Comparison of ENCODE assay signal across 14 cellular contexts in genomic region chr14:35352274-35353233, GRCh38. TPM values are rescaled to one million over a fixed set of nuclear protein-coding genes. Genes with fewer than 3 reads are reported as not detected.
DNase-seq lines count a peak whose midpoint lies in the region; ATAC-seq, FAIRE-seq and TF ChIP-seq lines count a peak whose summit lies in the region.
"Had no signal": no experiment of that assay in that cellular context is flagged by ENCODE, and none has a peak within 500 bp of the region (broad histone marks: within the 10 kb centered on the region; RNA-seq: fewer than 3 reads in every experiment).

No MANE protein-coding gene starts in this region.

- H3K4me2 ChIP-seq in mesendoderm (ENCODE audit: low read length): no peak overlapping the region

- ATAC-seq in Right ventricle myocardium inferior (peak; percentile 75), HG03354 (IDR thresholded peaks at IDR 0.05; ENCODE audit: poor library complexity, severe bottlenecking, unreplicated experiment) (no peak), GM18511 (IDR thresholded peaks at IDR 0.05; ENCODE audit: unreplicated experiment) (no peak)

- FAIRE-seq in urothelium cell line (lab: Jason Lieb, UNC): peak; percentile 40

- H3K27ac ChIP-seq in VCaP (peak overlapping the region; percentile 87), mesendoderm (ENCODE audit: low read depth, low read length) (peak overlapping the region; percentile 49)
- H3K27ac ChIP-seq: RWPE1, suprapubic skin had no signal

- no peak overlapping the region for H2BK15ac ChIP-seq in mesendoderm (replicated peaks; ENCODE audit: low read depth)

- intact Hi-C loops in Right ventricle myocardium inferior (cut with DNase I): no loop called here
- intact Hi-C loops in cardiac septum (cut with DNase I): no loop called here

- H3K4ac ChIP-seq in mesendoderm (ENCODE audit: low read depth, low read length): no peak overlapping the region

- peak overlapping the region; percentile 90 for H2BK5ac ChIP-seq in mesendoderm (ENCODE audit: low read length)

- H3K9ac ChIP-seq in mesendoderm (ENCODE audit: low read length): peak overlapping the region; percentile 12

- no peaks in the 10 kb centered on the region for H3K79me2 ChIP-seq in mesendoderm (ENCODE audit: control insufficient read depth, insufficient read depth, low read length)

- no peaks in the 10 kb centered on the region for H3K36me3 ChIP-seq in mesendoderm (ENCODE audit: control insufficient read depth, insufficient read depth, low read length)
- H3K36me3 ChIP-seq: suprapubic skin had no signal

- H2AK5ac ChIP-seq in mesendoderm (ENCODE audit: low read length): peak overlapping the region; percentile 99

- no CpG with 5 or more reads among the region's 15 CpGs for WGBS in mesendoderm (ENCODE audit: extremely low coverage, insufficient coverage, low lambda C conversion rate)

- H3K4me3 ChIP-seq in mesendoderm (ENCODE audit: low read length): no peak overlapping the region
- H3K4me3 ChIP-seq: suprapubic skin had no signal

- no peak overlapping the region for H2BK120ac ChIP-seq in mesendoderm (ENCODE audit: low read depth, low read length)

- H3K23ac ChIP-seq in mesendoderm (ENCODE audit: low read length): peak overlapping the region; percentile 33

- no peaks in the 10 kb centered on the region for H3K79me1 ChIP-seq in mesendoderm (ENCODE audit: low read length)

- no peak overlapping the region for H4K5ac ChIP-seq in mesendoderm (ENCODE audit: low read length)

- peak overlapping the region; percentile 44 for H3K18ac ChIP-seq in mesendoderm (ENCODE audit: low read length)

- H3K56ac ChIP-seq in mesendoderm (ENCODE audit: low read length): peak overlapping the region; percentile 83

- no peak for TF ChIP-seq CTCF in VCaP (conservative IDR thresholded peaks at IDR 0.05)

- peaks cover 15% of the 10 kb centered on the region for H3K4me1 ChIP-seq in mesendoderm (ENCODE audit: control insufficient read depth, low read depth, low read length)

- no peak overlapping the region for H4K8ac ChIP-seq in mesendoderm (ENCODE audit: low read depth, low read length)

- H3K27me3 ChIP-seq in mesendoderm (ENCODE audit: insufficient read depth, low read length, poor library complexity): no peaks in the 10 kb centered on the region
- H3K27me3 ChIP-seq: suprapubic skin had no signal

- DNase-seq in Right ventricle myocardium inferior (ENCODE audit: missing footprints) (no peak), cardiac septum (ENCODE audit: low spot score) (no peak), mesendoderm (peak; percentile 51), urothelium cell line (ENCODE audit: low spot score) (no peak)
- DNase-seq in activated CD4-positive, alpha-beta T cell treated with anti-CD3 and anti-CD28 coated beads for 4 hours: no peak
- DNase-seq: activated B cell treated with CpG ODN at 0.5 μM for 24 hours, caudate nucleus, GOT3, islet precursor cell had no signal

RNA-seq across cellular contexts. Expression of gene NFKBIA, which starts 52.0 kb away (rescaled TPM):
- total RNA-seq in Right ventricle myocardium inferior (83.0 TPM), cardiac septum (42.7 TPM)
- 49.3 TPM for polyA plus RNA-seq in mesendoderm (2013, experiment 1 of 2)
- polyA plus RNA-seq in mesendoderm (2013, experiment 2 of 2): 45.6 TPM
